ENCODE assay signal across 8 cellular contexts in the genomic region with DNA sequence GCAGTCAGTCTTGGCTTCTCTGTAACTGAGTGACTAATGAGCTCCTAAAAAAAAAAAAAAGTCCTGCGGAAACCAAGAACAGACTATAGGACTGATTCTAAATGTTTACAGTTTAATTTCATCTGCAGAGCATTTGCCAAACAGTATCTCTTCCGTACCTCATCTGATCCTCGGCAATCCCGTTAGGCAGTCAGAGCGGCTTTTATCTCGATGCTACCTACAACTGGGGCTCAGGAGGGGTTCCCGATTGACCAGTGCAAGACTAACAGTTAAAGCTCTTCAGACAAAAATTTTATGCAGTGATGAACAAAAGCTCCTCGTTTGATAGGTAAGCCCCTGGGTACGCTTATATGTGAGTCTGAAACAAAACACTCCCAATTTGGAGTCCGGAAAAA. TPM values are rescaled to one million over a fixed set of nuclear protein-coding genes. Genes with fewer than 3 reads are reported as not detected.
DNase-seq lines count a peak whose midpoint lies in the region; ATAC-seq and TF ChIP-seq lines count a peak whose summit lies in the region.

No MANE protein-coding gene starts in this region.

- peak; percentile 48 for DNase-seq in activated CD8-positive, alpha-beta memory T cell treated with anti-CD3 and anti-CD28 coated beads, Interleukin-2, amount 10 ng/mL, durations not matched to agents 7 days and 5 days
- no peak for DNase-seq in activated CD8-positive, alpha-beta memory T cell treated with anti-CD3 and anti-CD28 coated beads for 24 hours
- peak in 6 of 34 experiments; percentile 1 to 18 (median 6) for DNase-seq in T-cell
- DNase-seq in erythroblast (lab: John Stamatoyannopoulos, UW): peak; percentile 79 to 82
- no peak for DNase-seq in osteocyte (ENCODE audit: extremely low spot score, unreplicated experiment)
- no peak for DNase-seq in 8988T
- no peak for DNase-seq in hepatic stellate cell (ENCODE audit: low spot score)

- TF ChIP-seq CTCF in osteocyte (IDR thresholded peaks at IDR 0.05): no peak

- H3K4me3 Mint-ChIP-seq in activated CD8-positive, alpha-beta memory T cell treated with anti-CD3 and anti-CD28 coated beads, Interleukin-2, amount 10 ng/mL, durations not matched to agents 7 days and 5 days: peak overlapping the region; percentile 99
- H3K4me3 Mint-ChIP-seq in T-cell (peak overlapping the region; percentile 89 to 94 (median 93)), osteocyte (ENCODE audit: unreplicated experiment) (peak overlapping the region; percentile 84)

- ATAC-seq in activated CD8-positive, alpha-beta memory T cell treated with anti-CD3 and anti-CD28 coated beads, Interleukin-2, amount 10 ng/mL, durations not matched to agents 7 days and 5 days: peak; percentile 1
- ATAC-seq in HG03097 (IDR thresholded peaks at IDR 0.05; ENCODE audit: low FRiP score, unreplicated experiment) (peak; percentile 2), T-cell (replicated peaks in 1 of 4) (peak in 1 of 4 experiments; percentile 4)

- POLR2A ChIA-PET in T-cell (lab: Charles Lee): interaction anchor here (0.5 to 1.9 kb wide), 9 partner anchors 9 to 86 kb away, joined by 3 to 10 read pairs (median 3); no protein-coding TSS in a partner anchor

- H3K36me3 Mint-ChIP-seq in activated CD8-positive, alpha-beta memory T cell treated with anti-CD3 and anti-CD28 coated beads, Interleukin-2, amount 10 ng/mL, durations not matched to agents 7 days and 5 days: peaks cover 17% of the 10 kb centered on the region
- H3K36me3 Mint-ChIP-seq in T-cell (no peaks in the 10 kb centered on the region), osteocyte (ENCODE audit: unreplicated experiment) (peaks cover under 1% of the 10 kb centered on the region)

- H3K27ac Mint-ChIP-seq in activated CD8-positive, alpha-beta memory T cell treated with anti-CD3 and anti-CD28 coated beads, Interleukin-2, amount 10 ng/mL, durations not matched to agents 7 days and 5 days: peak overlapping the region; percentile 100
- peak overlapping the region; percentile 90 to 97 for H3K27ac Mint-ChIP-seq in T-cell
- peak overlapping the region; percentile 99 for H3K27ac Mint-ChIP-seq in osteocyte (ENCODE audit: unreplicated experiment)

- no peak for TF ChIP-seq POLR2A in erythroblast (IDR thresholded peaks at IDR 0.05; ENCODE audit: low read length)

- peaks cover 50% of the 10 kb centered on the region for H3K4me1 Mint-ChIP-seq in activated CD8-positive, alpha-beta memory T cell treated with anti-CD3 and anti-CD28 coated beads, Interleukin-2, amount 10 ng/mL, durations not matched to agents 7 days and 5 days
- H3K4me1 Mint-ChIP-seq in T-cell (peaks cover 52 to 67% (median 58%) of the 10 kb centered on the region in 3 donors), osteocyte (ENCODE audit: unreplicated experiment) (peaks cover 69% of the 10 kb centered on the region)

- H3K27me3 Mint-ChIP-seq in activated CD8-positive, alpha-beta memory T cell treated with anti-CD3 and anti-CD28 coated beads, Interleukin-2, amount 10 ng/mL, durations not matched to agents 7 days and 5 days: no peaks in the 10 kb centered on the region
- H3K27me3 Mint-ChIP-seq in T-cell: no peaks in the 10 kb centered on the region
- H3K27me3 Mint-ChIP-seq in osteocyte (ENCODE audit: unreplicated experiment): no peaks in the 10 kb centered on the region

- no peaks in the 10 kb centered on the region for H3K9me3 Mint-ChIP-seq in activated CD8-positive, alpha-beta memory T cell treated with anti-CD3 and anti-CD28 coated beads, Interleukin-2, amount 10 ng/mL, durations not matched to agents 7 days and 5 days (ENCODE audit: low read depth)
- no peaks in the 10 kb centered on the region for H3K9me3 Mint-ChIP-seq in T-cell
- no peaks in the 10 kb centered on the region for H3K9me3 Mint-ChIP-seq in osteocyte (ENCODE audit: unreplicated experiment)

- CTCF ChIA-PET in activated CD8-positive, alpha-beta memory T cell treated with anti-CD3 and anti-CD28 coated beads, Interleukin-2, amount 10 ng/mL, durations not matched to agents 7 days and 5 days (lab: Charles Lee): interaction anchor here (1.0 kb wide), 1 partner anchor 10 kb away, joined by 3 read pairs; no protein-coding TSS in a partner anchor
- CTCF ChIA-PET in T-cell (lab: Charles Lee): interaction anchor here in 1 of 2 donors (0.7 to 1.5 kb wide), 5 partner anchors 11 to 608 kb away, joined by 3 to 5 read pairs (median 4); no protein-coding TSS in a partner anchor

RNA-seq across cellular contexts. Expression of a gene that starts 0.6 kb away (rescaled TPM):
- total RNA-seq in activated CD8-positive, alpha-beta memory T cell treated with anti-CD3 and anti-CD28 coated beads, Interleukin-2, amount 10 ng/mL, durations not matched to agents 7 days and 5 days: 10 to 100 TPM; 26.6 to 35.5 TPM
- total RNA-seq in T-cell: 1 to 10 TPM in 3 of 5 donors, under 1 TPM in 2; 0.76 to 3.7 (median 1.3) TPM
- total RNA-seq in osteocyte: 3.9 and 4.2 TPM in 2 replicates

RNA-seq across cellular contexts. Expression of a gene that starts 0.9 kb away (rescaled TPM):
- total RNA-seq in activated CD8-positive, alpha-beta memory T cell treated with anti-CD3 and anti-CD28 coated beads, Interleukin-2, amount 10 ng/mL, durations not matched to agents 7 days and 5 days: 10 to 100 TPM; 13.6 to 18.0 TPM
- total RNA-seq in T-cell: 10 to 100 TPM in 3 of 5 donors, 1 to 10 TPM in 2; 7.6 to 12.1 (median 10.6) TPM
- total RNA-seq in osteocyte: 13.1 and 16.3 TPM in 2 replicates

Comparison
In these comparisons a context has a peak if more than half of its experiments do, and no peak if none do; other contexts are left out.
1. DNase-seq: peak in activated CD8-positive, alpha-beta memory T cell treated with anti-CD3 and anti-CD28 coated beads, Interleukin-2, amount 10 ng/mL, durations not matched to agents 7 days and 5 days (single experiment) and erythroblast (2 of 2); none in activated CD8-positive, alpha-beta memory T cell treated with anti-CD3 and anti-CD28 coated beads for 24 hours (single experiment), osteocyte (single experiment), 8988T (single experiment) and hepatic stellate cell (single experiment).
2. Peak in every context shown above with its lines, with median percentiles within 50 percentile points of each other: H3K27ac Mint-ChIP-seq and H3K4me3 Mint-ChIP-seq.